In the genomic region with DNA sequence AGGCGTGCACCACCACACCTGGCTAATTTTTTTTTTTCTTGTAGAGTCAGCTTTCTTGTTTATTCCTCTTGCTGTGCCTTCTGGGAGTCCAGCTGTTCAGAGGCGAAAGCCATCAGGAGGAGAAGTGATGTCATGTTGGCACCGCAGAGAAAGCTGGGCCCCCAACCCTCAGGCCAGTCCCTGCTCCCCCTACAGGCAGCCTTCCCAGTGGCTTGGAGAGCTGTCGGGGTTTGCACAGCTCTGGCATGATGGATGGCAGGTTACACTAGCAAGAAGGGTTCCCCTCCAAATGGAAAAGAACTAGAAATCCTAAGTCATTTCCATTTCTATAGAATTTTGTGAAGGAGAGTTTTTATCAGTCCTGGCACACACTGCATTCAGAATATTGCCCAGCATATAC, we compare ENCODE assay signal across 1 cellular context.
TF ChIP-seq lines count a peak whose summit lies in the region.

No MANE protein-coding gene starts in this region.

TF ChIP-seq in WTC11, 78 proteins besides CTCF, POLR2A, EP300 and RAD21 (continued from another document):
- TF ChIP-seq, protein P1, sequence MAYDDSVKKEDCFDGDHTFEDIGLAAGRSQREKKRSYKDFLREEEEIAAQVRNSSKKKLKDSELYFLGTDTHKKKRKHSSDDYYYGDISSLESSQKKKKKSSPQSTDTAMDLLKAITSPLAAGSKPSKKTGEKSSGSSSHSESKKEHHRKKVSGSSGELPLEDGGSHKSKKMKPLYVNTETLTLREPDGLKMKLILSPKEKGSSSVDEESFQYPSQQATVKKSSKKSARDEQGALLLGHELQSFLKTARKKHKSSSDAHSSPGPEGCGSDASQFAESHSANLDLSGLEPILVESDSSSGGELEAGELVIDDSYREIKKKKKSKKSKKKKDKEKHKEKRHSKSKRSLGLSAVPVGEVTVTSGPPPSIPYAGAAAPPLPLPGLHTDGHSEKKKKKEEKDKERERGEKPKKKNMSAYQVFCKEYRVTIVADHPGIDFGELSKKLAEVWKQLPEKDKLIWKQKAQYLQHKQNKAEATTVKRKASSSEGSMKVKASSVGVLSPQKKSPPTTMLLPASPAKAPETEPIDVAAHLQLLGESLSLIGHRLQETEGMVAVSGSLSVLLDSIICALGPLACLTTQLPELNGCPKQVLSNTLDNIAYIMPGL (CRISPR knock-in tag; IDR thresholded peaks at IDR 0.05) = no peak
